8 cellular contexts compared by ENCODE assay signal in genomic region chr20:50730765-50731054, GRCh38. TPM values are rescaled to one million over a fixed set of nuclear protein-coding genes. Genes with fewer than 3 reads are reported as not detected.
A peak's percentile ranks its signal among the peaks of the same experiment; 100 is the strongest.
DNase-seq lines count a peak whose midpoint lies in the region; ATAC-seq and TF ChIP-seq lines count a peak whose summit lies in the region.

No MANE protein-coding gene starts in this region.

- H3K36me3 ChIP-seq in GM23248 (ENCODE audit: low read depth): no peaks in the 10 kb centered on the region
- no peaks in the 10 kb centered on the region for H3K36me3 ChIP-seq in SK-N-MC (ENCODE audit: insufficient read depth, low read length)
- H3K36me3 ChIP-seq in skeletal muscle tissue (ENCODE audit: control insufficient read depth in 3 of 3, insufficient read depth in 3 of 3, low read length in 3 of 3): no peaks in the 10 kb centered on the region

- H3F3A ChIP-seq in GM23248 (ENCODE audit: insufficient read depth): peaks cover 31% of the 10 kb centered on the region; the same call in 1 of the 2 replicates

- WGBS in GM23248 (ENCODE audit: low coverage in 1 of 2, low lambda C conversion rate in 2 of 2, missing lambda C conversion rate in 2 of 2), 2 experiments: 0 to 1% methylated on average over 29 to 35 of the region's 35 CpGs

- no peaks in the 10 kb centered on the region for H4K20me1 ChIP-seq in GM23248 (ENCODE audit: insufficient read depth)

- in situ Hi-C loops in GM23248 (cut with MboI): loop anchor here (25.0 kb wide), 1 partner anchor 543 kb away; the partner anchor contains the start of gene CEBPB

- no peaks in the 10 kb centered on the region for H3K79me2 ChIP-seq in GM23248 (ENCODE audit: insufficient read depth)

- no peaks in the 10 kb centered on the region for H3K9me2 ChIP-seq in GM23248 (ENCODE audit: insufficient read depth)

- H3K4me3 ChIP-seq in GM23248: peak overlapping the region; percentile 76
- peak overlapping the region; percentile 85 for H3K4me3 ChIP-seq in SK-N-MC
- peak overlapping the region; percentile 73 for H3K4me3 ChIP-seq in fibroblast of villous mesenchyme (ENCODE audit: low read depth, low read length)
- H3K4me3 ChIP-seq in skeletal muscle tissue (ENCODE audit: low read length in 3 of 3): peak overlapping the region; percentile 75 to 83 (median 79)

- H3K9me3 ChIP-seq in GM23248 (ENCODE audit: low read depth) (no peaks in the 10 kb centered on the region), SK-N-MC (ENCODE audit: low read depth, low read length) (no peaks in the 10 kb centered on the region), skeletal muscle tissue (ENCODE audit: control insufficient read depth in 3 of 3, low read length in 3 of 3) (no peaks in the 10 kb centered on the region)

- peak overlapping the region; percentile 83 for H2AFZ ChIP-seq in GM23248

- no peak for ATAC-seq in HG02938 (IDR thresholded peaks at IDR 0.05; ENCODE audit: unreplicated experiment)
- ATAC-seq in HG03439 (IDR thresholded peaks at IDR 0.05; ENCODE audit: unreplicated experiment): no peak

- peak overlapping the region; percentile 85 for H3K4me2 ChIP-seq in GM23248 (ENCODE audit: unreplicated experiment)

- H3K9ac ChIP-seq in GM23248 (peak overlapping the region; percentile 48), SK-N-MC (ENCODE audit: insufficient read length) (peak overlapping the region; percentile 58), skeletal muscle tissue (ENCODE audit: low read depth in 1 of 3, low read length in 3 of 3) (peak overlapping the region; percentile 61 to 83 (median 61))

- H3K27ac ChIP-seq in GM23248: no peak overlapping the region
- no peak overlapping the region for H3K27ac ChIP-seq in SK-N-MC
- H3K27ac ChIP-seq in skeletal muscle tissue (ENCODE audit: low read depth, low read length): peak overlapping the region; percentile 50

- H3K4me1 ChIP-seq in GM23248 (ENCODE audit: insufficient read depth) (peaks cover 12% of the 10 kb centered on the region), skeletal muscle tissue (ENCODE audit: control insufficient read depth in 3 of 3, insufficient read depth in 3 of 3, low read length in 3 of 3) (peaks cover 11 to 12% (median 11%) of the 10 kb centered on the region in 3 donors)

- H3K27me3 ChIP-seq in GM23248 (replicated peaks; ENCODE audit: insufficient read depth) (no peaks in the 10 kb centered on the region), skeletal muscle tissue (ENCODE audit: control insufficient read depth in 3 of 3, insufficient read depth in 3 of 3, low read length in 3 of 3) (no peaks in the 10 kb centered on the region)

- DNase-seq in GM23248: no peak
- no peak for DNase-seq in SK-N-MC (ENCODE audit: low read depth, low spot score)
- DNase-seq in fibroblast of villous mesenchyme (ENCODE audit: low read depth): no peak
- no peak for DNase-seq in NCI-H774 (lab: John Stamatoyannopoulos, UW)
- DNase-seq in hypothalamus (lab: John Stamatoyannopoulos, UW): no peak

- TF ChIP-seq CTCF in fibroblast of villous mesenchyme (IDR thresholded peaks at IDR 0.05; ENCODE audit: insufficient read depth, low read depth, low read length): no peak

RNA-seq across cellular contexts. Expression of gene PARD6B, which starts 0.7 kb away (rescaled TPM):
- not detected in 2 replicates for total RNA-seq in GM23248 (2014; rRNA removed; shearing (Covaris generic))
- polyA plus RNA-seq in GM23248 (2016; fragmentation: Nextera tagmentation; extraction: Ambion mirVana): 0.16 and 0.34 TPM in 2 replicates
- total RNA-seq in fibroblast of villous mesenchyme: 1.6 and 6.5 TPM in 2 replicates
- total RNA-seq in skeletal muscle tissue: 0.52 TPM

RNA-seq across cellular contexts. Expression of gene RIPOR3, which starts 39.4 kb away (rescaled TPM):
- total RNA-seq in GM23248 (2014; rRNA removed; shearing (Covaris generic)): 0.76 TPM in 1 of 2 replicates, not detected in the other
- 0.49 TPM in 2 replicates for polyA plus RNA-seq in GM23248 (2016; fragmentation: Nextera tagmentation; extraction: Ambion mirVana)
- total RNA-seq in fibroblast of villous mesenchyme (28.1 and 29.3 TPM in 2 replicates), skeletal muscle tissue (2.6 TPM)
